In genomic region chr9:95091971-95092320, GRCh38 we compare ENCODE assay signal across 9 cellular contexts.
DNase-seq lines count a peak whose midpoint lies in the region; TF ChIP-seq lines count a peak whose summit lies in the region.
"Had no signal": no experiment of that assay in that cellular context is flagged by ENCODE, and none has a peak within 500 bp of the region (broad histone marks: within the 10 kb centered on the region; RNA-seq: fewer than 3 reads in every experiment).

No MANE protein-coding gene starts in this region.

- no peak overlapping the region for H4K8ac ChIP-seq in mesendoderm (ENCODE audit: low read depth, low read length)

- no peak overlapping the region for H2BK120ac ChIP-seq in mesendoderm (ENCODE audit: low read depth, low read length)

- peak overlapping the region; percentile 42 for H3K56ac ChIP-seq in mesendoderm (ENCODE audit: low read length)

- no peak overlapping the region for H2BK15ac ChIP-seq in mesendoderm (replicated peaks; ENCODE audit: low read depth)

- peak; percentile 33 for DNase-seq in DMS53 (lab: John Stamatoyannopoulos, UW)
- no peak for DNase-seq in DMS53 treated with DMSO at 0.1 percent for 48 hours (lab: John Stamatoyannopoulos, UW; ENCODE audit: unreplicated experiment)
- DNase-seq in chondrocyte (ENCODE audit: low spot score) = no peak
- peak; percentile 59 for DNase-seq in mesendoderm
- DNase-seq in tibial nerve (ENCODE audit: low spot score in 2 of 2) = no peak
- DNase-seq in NCI-H128 (lab: John Stamatoyannopoulos, UW; ENCODE audit: unreplicated experiment) = no peak
- no peak for DNase-seq in activated CD4-positive, CD25-positive, alpha-beta regulatory T cell treated with anti-CD3 and anti-CD28 coated beads, Interleukin-2, amount 50 U/mL, for 72 hours
- no peak for DNase-seq in GM19238 (ENCODE audit: insufficient read length, low spot score)
- DNase-seq: stimulated activated CD4-positive, alpha-beta T cell treated with anti-CD3 and anti-CD28 coated beads, Interleukin-1b, Interleukin-23, amount 100 ng/mL, for 48 hours had no signal

- H3K79me1 ChIP-seq in mesendoderm (ENCODE audit: low read length) = no peaks in the 10 kb centered on the region

- H3K23ac ChIP-seq in mesendoderm (ENCODE audit: low read length) = no peak overlapping the region

- H3K9me3 ChIP-seq in tibial nerve = no peaks in the 10 kb centered on the region

- H3K27ac ChIP-seq in mesendoderm (ENCODE audit: low read depth, low read length) (no peak overlapping the region), tibial nerve (peak overlapping the region; percentile 70 to 97 (median 88))

- H3K4me3 Mint-ChIP-seq in chondrocyte (ENCODE audit: unreplicated experiment) = peak overlapping the region; percentile 40

- no peak overlapping the region for H2AK5ac ChIP-seq in mesendoderm (ENCODE audit: low read length)

- no peaks in the 10 kb centered on the region for H3K36me3 ChIP-seq in mesendoderm (ENCODE audit: control insufficient read depth, insufficient read depth, low read length)
- peaks cover 0 to 19% (median 0%) of the 10 kb centered on the region in 3 donors for H3K36me3 ChIP-seq in tibial nerve

- TF ChIP-seq EP300 in tibial nerve (IDR thresholded peaks at IDR 0.05) = no peak

- H3K9me3 Mint-ChIP-seq in chondrocyte (ENCODE audit: low read depth) = no peaks in the 10 kb centered on the region

- TF ChIP-seq CTCF in chondrocyte (IDR thresholded peaks at IDR 0.05) = no peak
- no peak for TF ChIP-seq CTCF in tibial nerve (IDR thresholded peaks at IDR 0.05)

- peaks cover 18% of the 10 kb centered on the region for H3K36me3 Mint-ChIP-seq in chondrocyte (ENCODE audit: low read depth)

- H3K27me3 ChIP-seq in mesendoderm (ENCODE audit: insufficient read depth, low read length, poor library complexity) (no peaks in the 10 kb centered on the region), tibial nerve (no peaks in the 10 kb centered on the region)

- no peaks in the 10 kb centered on the region for H3K79me2 ChIP-seq in mesendoderm (ENCODE audit: control insufficient read depth, insufficient read depth, low read length)

- H3K4me3 ChIP-seq in mesendoderm (ENCODE audit: low read length) (no peak overlapping the region), tibial nerve (no peak overlapping the region)

- H2BK5ac ChIP-seq in mesendoderm (ENCODE audit: low read length) = no peak overlapping the region

- no peak overlapping the region for H3K9ac ChIP-seq in mesendoderm (ENCODE audit: low read length)

- no peak overlapping the region for H3K4ac ChIP-seq in mesendoderm (ENCODE audit: low read depth, low read length)

- H4K5ac ChIP-seq in mesendoderm (ENCODE audit: low read length) = no peak overlapping the region

- H3K4me1 ChIP-seq in mesendoderm (ENCODE audit: control insufficient read depth, low read depth, low read length) (peaks cover 3% of the 10 kb centered on the region), tibial nerve (peaks cover 0 to 100% (median 80%) of the 10 kb centered on the region in 4 donors)

- no peaks in the 10 kb centered on the region for H3K27me3 Mint-ChIP-seq in chondrocyte (ENCODE audit: low read depth)

- no CpG with 5 or more reads among the region's 4 CpGs for WGBS in mesendoderm (ENCODE audit: extremely low coverage, insufficient coverage, low lambda C conversion rate)
- WGBS in tibial nerve, 2 donors = 27 to 40% methylated on average over 1 to 4 of the region's 4 CpGs

- peak overlapping the region; percentile 13 for H3K18ac ChIP-seq in mesendoderm (ENCODE audit: low read length)

- H3K4me2 ChIP-seq in mesendoderm (ENCODE audit: low read length) = no peak overlapping the region

- TF ChIP-seq POLR2A in tibial nerve (IDR thresholded peaks at IDR 0.05) = no peak

- peak overlapping the region; percentile 97 for H3K27ac Mint-ChIP-seq in chondrocyte (ENCODE audit: unreplicated experiment)

- H3K4me1 Mint-ChIP-seq in chondrocyte (ENCODE audit: low read depth) = peaks cover 94% of the 10 kb centered on the region

Comparison
In these comparisons a context has a peak if more than half of its experiments do, and no peak if none do; other contexts are left out.
1. DNase-seq: peak in DMS53 (single experiment) and mesendoderm (single experiment); none in DMS53 treated with DMSO at 0.1 percent for 48 hours (single experiment), chondrocyte (single experiment), tibial nerve (0 of 2), NCI-H128 (single experiment), activated CD4-positive, CD25-positive, alpha-beta regulatory T cell treated with anti-CD3 and anti-CD28 coated beads, Interleukin-2, amount 50 U/mL, for 72 hours (single experiment) and GM19238 (single experiment).